ENCODE assay signal across 19 cellular contexts in genomic region chr19:5165697-5166019, GRCh38.
A peak's percentile ranks its signal among the peaks of the same experiment; 100 is the strongest.
DNase-seq lines count a peak whose midpoint lies in the region; ATAC-seq, FAIRE-seq and TF ChIP-seq lines count a peak whose summit lies in the region.
"Had no signal": no experiment of that assay in that cellular context is flagged by ENCODE, and none has a peak within 500 bp of the region (broad histone marks: within the 10 kb centered on the region; RNA-seq: fewer than 3 reads in every experiment).

No MANE protein-coding gene starts in this region.

- H2AK5ac ChIP-seq in neuronal stem cell (ENCODE audit: low read depth, low read length), result peak overlapping the region; percentile 6

- peaks cover 1% of the 10 kb centered on the region for H3K79me1 ChIP-seq in neuronal stem cell (ENCODE audit: low read depth, low read length)

- peaks cover 4% of the 10 kb centered on the region for H3K36me3 Mint-ChIP-seq in astrocyte (ENCODE audit: low read depth, unreplicated experiment)
- H3K36me3 Mint-ChIP-seq: CD4-positive, alpha-beta memory T cell had no signal

- no peaks in the 10 kb centered on the region for H3K79me2 ChIP-seq in GM23248 (ENCODE audit: insufficient read depth)
- H3K79me2 ChIP-seq in PC-3 (ENCODE audit: low read length), result no peaks in the 10 kb centered on the region
- no peaks in the 10 kb centered on the region for H3K79me2 ChIP-seq in astrocyte (ENCODE audit: insufficient read depth, low read length)

- peaks cover 7% of the 10 kb centered on the region for H3K4me1 Mint-ChIP-seq in astrocyte (ENCODE audit: low read depth, unreplicated experiment)
- H3K4me1 Mint-ChIP-seq: CD4-positive, alpha-beta memory T cell had no signal

- H2BK12ac ChIP-seq in neuronal stem cell (ENCODE audit: low read length), result no peak overlapping the region

- peak overlapping the region; percentile 17 for H3K4me2 ChIP-seq in GM23248 (ENCODE audit: unreplicated experiment)
- peak overlapping the region; percentile 46 for H3K4me2 ChIP-seq in PC-3 (ENCODE audit: low read length)
- peak overlapping the region; percentile 49 for H3K4me2 ChIP-seq in astrocyte (ENCODE audit: low read length)
- no peak overlapping the region for H3K4me2 ChIP-seq in neuronal stem cell (ENCODE audit: insufficient read depth, low read length, poor library complexity, severe bottlenecking)

- TF ChIP-seq CTCF in PC-3 (conservative IDR thresholded peaks at IDR 0.05; ENCODE audit: low read depth, low read length), result no peak
- no peak for TF ChIP-seq CTCF in astrocyte (IDR thresholded peaks at IDR 0.05; ENCODE audit: insufficient read depth, low read depth, low read length)
- no peak for TF ChIP-seq CTCF in mucosa of descending colon (IDR thresholded peaks at IDR 0.05)

- no peak overlapping the region for H2BK15ac ChIP-seq in neuronal stem cell (ENCODE audit: low read length)

- H3K36me3 ChIP-seq in GM23248 (ENCODE audit: low read depth) (no peaks in the 10 kb centered on the region), PC-3 (ENCODE audit: low read depth, low read length) (no peaks in the 10 kb centered on the region), astrocyte (ENCODE audit: insufficient read depth, low read length) (no peaks in the 10 kb centered on the region), neuronal stem cell (replicated peaks in 1 of 2; ENCODE audit: control insufficient read depth in 2 of 2, insufficient read depth in 2 of 2, low read length in 2 of 2) (no peaks in the 10 kb centered on the region), mucosa of descending colon (ENCODE audit: low read depth) (no peaks in the 10 kb centered on the region)
- H3K36me3 ChIP-seq: BE2C had no signal

- WGBS in GM23248 (ENCODE audit: low coverage in 1 of 2, low lambda C conversion rate in 2 of 2, missing lambda C conversion rate in 2 of 2), 2 experiments, result 51 to 57% methylated on average over 2 of the region's 2 CpGs
- WGBS in neuronal stem cell (ENCODE audit: extremely low coverage in 2 of 2, insufficient read length in 2 of 2, insufficient replicate concordance in 1 of 2), 2 donors, result no CpG with 5 or more reads among the region's 2 CpGs

- no peak overlapping the region for H4K91ac ChIP-seq in neuronal stem cell (ENCODE audit: low read depth, low read length, poor library complexity)

- H3K9me3 Mint-ChIP-seq in astrocyte (ENCODE audit: unreplicated experiment), result peaks cover 7% of the 10 kb centered on the region

- no peak overlapping the region for H3K4ac ChIP-seq in neuronal stem cell (ENCODE audit: low read length)

- H3K27ac Mint-ChIP-seq in astrocyte (ENCODE audit: unreplicated experiment), result no peak overlapping the region
- H3K27ac Mint-ChIP-seq: CD4-positive, alpha-beta memory T cell had no signal

- peaks cover 12% of the 10 kb centered on the region for H3K4me1 ChIP-seq in GM23248 (ENCODE audit: insufficient read depth)
- peaks cover 30% of the 10 kb centered on the region for H3K4me1 ChIP-seq in PC-3 (ENCODE audit: insufficient read depth, low read length)
- peaks cover 6% of the 10 kb centered on the region for H3K4me1 ChIP-seq in astrocyte (ENCODE audit: insufficient read depth, low read length)
- H3K4me1 ChIP-seq in neuronal stem cell (ENCODE audit: control insufficient read depth in 2 of 2, insufficient read depth in 1 of 2, low read depth in 1 of 2, low read length in 2 of 2), result peaks cover 5 to 9% of the 10 kb centered on the region in 2 donors
- no peaks in the 10 kb centered on the region for H3K4me1 ChIP-seq in mucosa of descending colon (ENCODE audit: low read depth)
- H3K4me1 ChIP-seq: BE2C had no signal

- no peak overlapping the region for H2BK120ac ChIP-seq in neuronal stem cell (ENCODE audit: low read depth, low read length)

- H3K9me3 ChIP-seq in GM23248 (ENCODE audit: low read depth) (no peaks in the 10 kb centered on the region), PC-3 (ENCODE audit: low read length) (no peaks in the 10 kb centered on the region), astrocyte (ENCODE audit: insufficient read depth, low read depth, low read length) (no peaks in the 10 kb centered on the region), neuronal stem cell (replicated peaks in 1 of 2; ENCODE audit: control insufficient read depth in 2 of 2, insufficient read depth in 1 of 2, low read depth in 1 of 2, low read length in 2 of 2) (peaks cover 3% of the 10 kb centered on the region in 2 donors), mucosa of descending colon (no peaks in the 10 kb centered on the region)
- H3K9me3 ChIP-seq: BE2C had no signal

- H3K9me2 ChIP-seq in GM23248 (ENCODE audit: insufficient read depth) (no peaks in the 10 kb centered on the region), PC-3 (replicated peaks; ENCODE audit: low read length) (no peaks in the 10 kb centered on the region)

- in situ Hi-C loops in GM23248 (cut with MboI), result no loop called here

- no peak overlapping the region for H2BK5ac ChIP-seq in neuronal stem cell (ENCODE audit: low read length)

- H3K9ac ChIP-seq in GM23248, result peak overlapping the region; percentile 41
- H3K9ac ChIP-seq in PC-3 (ENCODE audit: low read length), result peak overlapping the region; percentile 62
- H3K9ac ChIP-seq in astrocyte (ENCODE audit: low read length), result no peak overlapping the region
- no peak overlapping the region for H3K9ac ChIP-seq in neuronal stem cell (ENCODE audit: low read depth, low read length, poor library complexity)

- no peak for FAIRE-seq in astrocyte (lab: Jason Lieb, UNC)
- FAIRE-seq: A204.1, D721Med, G401.6, GM12891 had no signal

- H3K27me3 Mint-ChIP-seq in astrocyte (ENCODE audit: low read depth, unreplicated experiment), result peaks cover 6% of the 10 kb centered on the region
- H3K27me3 Mint-ChIP-seq: CD4-positive, alpha-beta memory T cell had no signal

- no peak overlapping the region for H3K14ac ChIP-seq in neuronal stem cell (ENCODE audit: low read length)

- ATAC-seq in PC-3 (no peak), mucosa of descending colon (no peak), GM21825 (IDR thresholded peaks at IDR 0.05; ENCODE audit: unreplicated experiment) (no peak)

- intact Hi-C loops in PC-3 (cut with micrococcal nuclease) (loop anchor here (5.0 kb wide), 1 partner anchor 118 kb away; no protein-coding TSS in a partner anchor), mucosa of descending colon (cut with DNase I, micrococcal nuclease) (no loop called here)

- H3F3A ChIP-seq in GM23248 (ENCODE audit: insufficient read depth) (no peaks in the 10 kb centered on the region; the same call in none of the 2 replicates), PC-3 (ENCODE audit: low read length, unreplicated experiment) (no peaks in the 10 kb centered on the region)

- no peak overlapping the region for H3K4me3 ChIP-seq in GM23248
- no peak overlapping the region for H3K4me3 ChIP-seq in PC-3 (ENCODE audit: low read length)
- no peak overlapping the region for H3K4me3 ChIP-seq in astrocyte (ENCODE audit: insufficient read depth, low read depth, low read length)
- H3K4me3 ChIP-seq in neuronal stem cell (ENCODE audit: low read length in 2 of 2), result no peak overlapping the region
- no peak overlapping the region for H3K4me3 ChIP-seq in mucosa of descending colon

- H2AFZ ChIP-seq in GM23248 (no peak overlapping the region), PC-3 (ENCODE audit: low read length) (peak overlapping the region; percentile 5; the same call in 1 of the 2 replicates), astrocyte (ENCODE audit: low read depth, low read length) (no peak overlapping the region), neuronal stem cell (ENCODE audit: low read length) (no peak overlapping the region)

- no peaks in the 10 kb centered on the region for H4K20me1 ChIP-seq in GM23248 (ENCODE audit: insufficient read depth)
- H4K20me1 ChIP-seq in PC-3 (ENCODE audit: low read length), result no peaks in the 10 kb centered on the region
- H4K20me1 ChIP-seq in astrocyte (ENCODE audit: insufficient read depth, low read length), result no peaks in the 10 kb centered on the region

- H3K27ac ChIP-seq in GM23248 (peak overlapping the region; percentile 73), PC-3 (ENCODE audit: low read length) (peak overlapping the region; percentile 89), astrocyte (ENCODE audit: low read depth, low read length) (no peak overlapping the region), neuronal stem cell (replicated peaks; ENCODE audit: low read length) (no peak overlapping the region)
- H3K27ac ChIP-seq: C4-2B had no signal

- H3K23ac ChIP-seq in neuronal stem cell (ENCODE audit: low read depth, low read length, poor library complexity), result no peak overlapping the region

- DNase-seq in GM23248 (no peak), PC-3 (no peak), astrocyte (ENCODE audit: low read depth) (no peak), neuronal stem cell (ENCODE audit: low spot score) (no peak), mucosa of descending colon (no peak), HEK293T (ENCODE audit: extremely low spot score) (no peak)
- DNase-seq: BE2C; CD4-positive, alpha-beta memory T cell; COR-L47; DMS153; DMS79 treated with DMSO at 0.1 percent for 48 hours; GOT3; H9 had no signal

- BruUV-seq in PC-3 (replicated peaks; lab: Mats Ljungman, UMichigan), result TSS peak; percentile 53

- H3K27me3 ChIP-seq in GM23248 (replicated peaks; ENCODE audit: insufficient read depth), result no peaks in the 10 kb centered on the region
- no peaks in the 10 kb centered on the region for H3K27me3 ChIP-seq in PC-3 (ENCODE audit: low read length)
- no peaks in the 10 kb centered on the region for H3K27me3 ChIP-seq in astrocyte (ENCODE audit: insufficient read depth, low read length)
- H3K27me3 ChIP-seq in neuronal stem cell (ENCODE audit: control insufficient read depth in 3 of 3, insufficient read depth in 3 of 3, low read depth in 1 of 3, low read length in 3 of 3), result no peaks in the 10 kb centered on the region
- H3K27me3 ChIP-seq: BE2C had no signal

- POLR2A ChIA-PET in PC-3 (lab: Charles Lee; ENCODE audit: unreplicated experiment) (no interaction called here), HEK293T (lab: Yijun Ruan, JAX) (no interaction called here)

- CTCF ChIA-PET in PC-3 (lab: Charles Lee), result no interaction called here
- CTCF ChIA-PET in HEK293T (lab: Yijun Ruan, JAX), result no interaction called here

- H4K8ac ChIP-seq in neuronal stem cell (ENCODE audit: low read depth, low read length), result no peak overlapping the region

- no peak overlapping the region for H3K4me3 Mint-ChIP-seq in astrocyte (ENCODE audit: unreplicated experiment)
- H3K4me3 Mint-ChIP-seq: CD4-positive, alpha-beta memory T cell had no signal

- H3K18ac ChIP-seq in neuronal stem cell (ENCODE audit: low read length), result no peak overlapping the region

TF ChIP-seq in HEK293T, 16 proteins besides CTCF, POLR2A, EP300 and RAD21 (continues in another document):
- TF ChIP-seq NFRKB (IDR thresholded peaks at IDR 0.05) (no peak), ARNT (IDR thresholded peaks at IDR 0.05) (no peak), HDGF (IDR thresholded peaks at IDR 0.05; ENCODE audit: borderline replicate concordance) (no peak), CTBP1 (IDR thresholded peaks at IDR 0.05; ENCODE audit: borderline replicate concordance) (no peak), FOXA1 (IDR thresholded peaks at IDR 0.05) (no peak), SUZ12 (IDR thresholded peaks at IDR 0.05) (no peak), FOXK2 (IDR thresholded peaks at IDR 0.05) (no peak), SP1 (IDR thresholded peaks at IDR 0.05) (no peak), FOXM1 (IDR thresholded peaks at IDR 0.05; ENCODE audit: borderline replicate concordance) (no peak), TARDBP (IDR thresholded peaks at IDR 0.05) (no peak), L3MBTL2 (conservative IDR thresholded peaks at IDR 0.05) (no peak)

Comparison
In these comparisons a context has a peak if more than half of its experiments do, and no peak if none do; other contexts are left out.
1. H3K27ac ChIP-seq: peak in GM23248 (single experiment) and PC-3 (single experiment); none in astrocyte (single experiment) and neuronal stem cell (single experiment).
2. H3K9ac ChIP-seq: peak in GM23248 (single experiment) and PC-3 (single experiment); none in astrocyte (single experiment) and neuronal stem cell (single experiment).